Comparison of ENCODE assay signal across 20 cellular contexts in genomic region chr9:114071197-114071795, GRCh38. TPM values are rescaled to one million over a fixed set of nuclear protein-coding genes. Genes with fewer than 3 reads are reported as not detected.
DNase-seq lines count a peak whose midpoint lies in the region; ATAC-seq, FAIRE-seq and TF ChIP-seq lines count a peak whose summit lies in the region.
"Had no signal": no experiment of that assay in that cellular context is flagged by ENCODE, and none has a peak within 500 bp of the region (broad histone marks: within the 10 kb centered on the region; RNA-seq: fewer than 3 reads in every experiment).

No MANE protein-coding gene starts in this region.

- DNase-seq in bronchial epithelial cell (ENCODE audit: low read depth) = peak; percentile 54
- no peak for DNase-seq in left lobe of liver (ENCODE audit: low spot score)
- peak; percentile 33 for DNase-seq in prostate gland (ENCODE audit: low spot score)
- DNase-seq in activated CD4-positive, CD25-positive, alpha-beta regulatory T cell treated with anti-CD3 and anti-CD28 coated beads, Interleukin-2, amount 50 U/mL, for 72 hours = no peak
- DNase-seq: CD4-positive, alpha-beta T cell; GM23248; IMR-90; NCI-H187 treated with DMSO at 0.1 percent for 48 hours; NCI-H2227 treated with DMSO at 0.1 percent for 48 hours; NCI-H774; NK-92 treated with Interleukin-12 subunit alpha and Interleukin-12 subunit beta, amount 100 ng/mL, for 24 hours had no signal

- no peak for TF ChIP-seq POLR2A in prostate gland (IDR thresholded peaks at IDR 0.05)

- peaks cover 22% of the 10 kb centered on the region for H3K9me3 ChIP-seq in BLaER1
- no peaks in the 10 kb centered on the region for H3K9me3 ChIP-seq in prostate gland
- H3K9me3 ChIP-seq: HAP-1 had no signal

- H3K9ac ChIP-seq in BLaER1 = no peak overlapping the region
- H3K9ac ChIP-seq: GM23248, KMS-11 had no signal

- peak overlapping the region; percentile 35; the same call in 1 of the 2 replicates for H3K27ac ChIP-seq in BLaER1
- peak overlapping the region in 1 of 2 donors; percentile 13 for H3K27ac ChIP-seq in prostate gland
- H3K27ac ChIP-seq: GM23248, KMS-11 had no signal

- WGBS in prostate gland = 65% methylated on average over 7 of the region's 7 CpGs

- no peak for FAIRE-seq in bronchial epithelial cell (lab: Jason Lieb, UNC)
- FAIRE-seq: GM12878, HTR-8/SVneo had no signal

- H3K4me3 ChIP-seq in BLaER1 (no peak overlapping the region), bronchial epithelial cell (ENCODE audit: low read depth, low read length) (no peak overlapping the region), prostate gland (no peak overlapping the region)
- H3K4me3 ChIP-seq: GM12878, GM23248, HAP-1 had no signal

- H3K36me3 ChIP-seq in BLaER1 (peaks cover 13% of the 10 kb centered on the region; the same call in 1 of the 2 replicates), bronchial epithelial cell (ENCODE audit: control insufficient read depth, insufficient read depth, low read length) (no peaks in the 10 kb centered on the region), prostate gland (no peaks in the 10 kb centered on the region)
- H3K36me3 ChIP-seq: HAP-1 had no signal

- ATAC-seq in left lobe of liver (peak; percentile 4), HG03039 (IDR thresholded peaks at IDR 0.05; ENCODE audit: unreplicated experiment) (no peak), GM18873 (IDR thresholded peaks at IDR 0.05; ENCODE audit: low FRiP score, unreplicated experiment) (no peak)
- ATAC-seq: GM12878, Panc1 had no signal

- peaks cover 7% of the 10 kb centered on the region; the same call in 1 of the 2 replicates for H3K4me1 ChIP-seq in BLaER1
- peaks cover 3% of the 10 kb centered on the region for H3K4me1 ChIP-seq in prostate gland (replicated peaks)
- H3K4me1 ChIP-seq: HAP-1 had no signal

- no peaks in the 10 kb centered on the region for H4K20me1 ChIP-seq in BLaER1

- no peak for TF ChIP-seq CTCF in bronchial epithelial cell (IDR thresholded peaks at IDR 0.05; ENCODE audit: insufficient read depth, low read length, severe bottlenecking)
- no peak for TF ChIP-seq CTCF in prostate gland (IDR thresholded peaks at IDR 0.05)

- intact Hi-C loops in prostate gland (cut with DNase I) = no loop called here

- H3K4me2 ChIP-seq in BLaER1 = no peak overlapping the region
- H3K4me2 ChIP-seq: KMS-11 had no signal

- H3K27me3 ChIP-seq in BLaER1 = no peaks in the 10 kb centered on the region
- peaks cover 3% of the 10 kb centered on the region for H3K27me3 ChIP-seq in bronchial epithelial cell (ENCODE audit: control insufficient read depth, insufficient read depth, low read length)
- no peaks in the 10 kb centered on the region for H3K27me3 ChIP-seq in prostate gland (replicated peaks; ENCODE audit: insufficient read depth)

RNA-seq across cellular contexts. Expression of gene AMBP, which starts 6.8 kb away (rescaled TPM):
- total RNA-seq in bronchial epithelial cell (not detected in 2 replicates), left lobe of liver (6,364 TPM), prostate gland (1 to 10 TPM in 1 of 2 donors, under 1 TPM in 1; 0.23 to 1.5 TPM)
- total RNA-seq: CD4-positive, alpha-beta T cell; GM23248; IMR-90; SK-MEL-5 had no signal

RNA-seq across cellular contexts. Expression of gene KIF12, which starts 27.8 kb away (rescaled TPM):
- total RNA-seq in bronchial epithelial cell (0.26 TPM in 1 of 2 replicates, not detected in the other), left lobe of liver (18.5 TPM), prostate gland (10 to 100 TPM in 1 of 2 donors, 1 to 10 TPM in 1; 8.4 to 21.5 TPM)
- total RNA-seq: CD4-positive, alpha-beta T cell; GM12878; GM23248; IMR-90 had no signal

Comparison
In these comparisons a context has a peak if more than half of its experiments do, and no peak if none do; other contexts are left out.
1. DNase-seq: peak in bronchial epithelial cell (single experiment) and prostate gland (single experiment); none in left lobe of liver (single experiment) and activated CD4-positive, CD25-positive, alpha-beta regulatory T cell treated with anti-CD3 and anti-CD28 coated beads, Interleukin-2, amount 50 U/mL, for 72 hours (single experiment).
2. RNA of gene AMBP, which starts 6.8 kb away (total RNA-seq): 6,364 TPM in left lobe of liver (single experiment); 0.23 to 1.5 TPM in prostate gland and not detected in bronchial epithelial cell; every median in the first group is over 1,000 times any median in the second.